In the genomic region with DNA sequence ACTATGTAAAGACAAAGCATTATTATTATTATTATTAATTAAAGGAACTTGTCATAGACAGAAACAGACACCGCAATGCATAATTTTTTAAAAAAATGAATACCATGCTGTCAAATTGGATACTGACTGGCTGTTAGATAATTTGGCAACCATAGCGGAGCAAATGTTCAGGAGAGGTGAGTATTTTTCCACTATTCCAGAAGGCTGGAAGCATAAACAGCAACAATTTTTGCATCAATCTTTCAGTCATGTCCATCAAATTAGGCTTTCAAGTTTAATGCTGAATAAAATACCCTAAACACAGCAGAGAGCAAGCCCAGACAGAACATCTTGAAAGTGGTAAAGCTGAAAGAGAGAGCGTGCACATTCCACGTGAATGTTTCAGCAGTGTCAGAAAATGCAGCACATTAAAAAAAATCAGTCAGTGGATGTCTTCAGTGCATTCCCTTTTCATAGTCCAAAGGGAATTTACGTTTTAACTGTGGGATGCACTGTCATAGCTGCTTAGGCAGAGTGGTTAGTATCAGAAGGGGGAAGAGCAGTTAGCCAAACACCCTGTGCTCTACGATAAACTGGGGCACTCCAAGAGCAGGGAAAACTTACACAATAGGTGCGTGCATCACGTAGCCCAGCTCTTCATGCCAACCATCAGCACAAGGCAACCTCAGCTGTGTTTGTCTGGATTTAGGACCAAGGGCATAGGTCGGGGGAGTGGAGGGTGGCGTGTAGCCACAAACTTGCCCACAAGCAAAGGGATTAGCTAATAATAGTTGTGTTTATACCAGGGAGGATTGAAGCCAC, we compare ENCODE assay signal across 11 cellular contexts.
DNase-seq lines count a peak whose midpoint lies in the region; ATAC-seq and TF ChIP-seq lines count a peak whose summit lies in the region.
"Had no signal": no experiment of that assay in that cellular context is flagged by ENCODE, and none has a peak within 500 bp of the region (broad histone marks: within the 10 kb centered on the region; RNA-seq: fewer than 3 reads in every experiment).

No MANE protein-coding gene starts in this region.

- no peak overlapping the region for H3K4me3 ChIP-seq in right lobe of liver
- H3K4me3 ChIP-seq: colonic mucosa had no signal

- peak; percentile 91 to 99 (median 96) for ATAC-seq in right lobe of liver
- no peak for ATAC-seq in HG03442 (IDR thresholded peaks at IDR 0.05; ENCODE audit: unreplicated experiment)

- peaks cover 13% of the 10 kb centered on the region for H3K27me3 Mint-ChIP-seq in progenitor cell of endocrine pancreas

- WGBS in right lobe of liver (ENCODE audit: insufficient coverage, low coverage, low lambda C conversion rate, missing lambda C conversion rate) = 17% methylated on average over 10 of the region's 10 CpGs

- no peaks in the 10 kb centered on the region for H3K4me1 Mint-ChIP-seq in progenitor cell of endocrine pancreas (ENCODE audit: low read depth)

- no peak overlapping the region for H3K27ac Mint-ChIP-seq in progenitor cell of endocrine pancreas

- H3K27ac ChIP-seq in right lobe of liver = peak overlapping the region; percentile 71 to 84 (median 73)
- H3K27ac ChIP-seq: colonic mucosa had no signal

- H3K36me3 Mint-ChIP-seq in progenitor cell of endocrine pancreas (ENCODE audit: insufficient read depth) = peaks cover 4% of the 10 kb centered on the region

- H3K9me3 Mint-ChIP-seq in progenitor cell of endocrine pancreas (ENCODE audit: low read depth) = peaks cover 13% of the 10 kb centered on the region

- no peaks in the 10 kb centered on the region for H3K27me3 ChIP-seq in right lobe of liver
- H3K27me3 ChIP-seq: colonic mucosa had no signal

- intact Hi-C loops in right lobe of liver (cut with DNase I) = no loop called here

- no peak overlapping the region for H3K4me3 Mint-ChIP-seq in progenitor cell of endocrine pancreas (ENCODE audit: low read depth)

- DNase-seq in NOMO-1 (lab: John Stamatoyannopoulos, UW; ENCODE audit: unreplicated experiment in 2 of 2) (peak; percentile 57), dedifferentiated amniotic fluid mesenchymal stem cell (ENCODE audit: extremely low spot score) (peak; percentile 80), right lobe of liver (peak; percentile 79 to 95 (median 88)), COR-L47 (lab: John Stamatoyannopoulos, UW) (no peak), DMS153 (lab: John Stamatoyannopoulos, UW) (no peak), progenitor cell of endocrine pancreas (ENCODE audit: low spot score, unreplicated experiment) (no peak)
- DNase-seq: colonic mucosa; NCI-H1694 treated with DMSO at 0.1 percent for 48 hours; stimulated activated CD4-positive, alpha-beta T cell treated with anti-CD3 and anti-CD28 coated beads, Interleukin-12 subunit alpha, Interleukin-12 subunit beta, amount 100 ng/mL, for 4 hours; stimulated activated naive CD4-positive, alpha-beta T cell had no signal

- no peak for TF ChIP-seq CTCF in right lobe of liver (IDR thresholded peaks at IDR 0.05)
- TF ChIP-seq CTCF in progenitor cell of endocrine pancreas (IDR thresholded peaks at IDR 0.05; ENCODE audit: unreplicated experiment) = no peak

- no peak for TF ChIP-seq POLR2A in right lobe of liver (IDR thresholded peaks at IDR 0.05)

- no peaks in the 10 kb centered on the region for H3K36me3 ChIP-seq in right lobe of liver
- H3K36me3 ChIP-seq: colonic mucosa had no signal

- no peaks in the 10 kb centered on the region for H3K9me3 ChIP-seq in right lobe of liver
- H3K9me3 ChIP-seq: colonic mucosa had no signal

- peaks cover 0 to 27% (median 8%) of the 10 kb centered on the region in 4 donors for H3K4me1 ChIP-seq in right lobe of liver
- H3K4me1 ChIP-seq: colonic mucosa had no signal

Comparison
In these comparisons a context has a peak if more than half of its experiments do, and no peak if none do; other contexts are left out.
1. DNase-seq: peak in NOMO-1 (2 of 2), dedifferentiated amniotic fluid mesenchymal stem cell (single experiment) and right lobe of liver (3 of 3); none in COR-L47 (single experiment), DMS153 (single experiment) and progenitor cell of endocrine pancreas (single experiment).